In the genomic region with DNA sequence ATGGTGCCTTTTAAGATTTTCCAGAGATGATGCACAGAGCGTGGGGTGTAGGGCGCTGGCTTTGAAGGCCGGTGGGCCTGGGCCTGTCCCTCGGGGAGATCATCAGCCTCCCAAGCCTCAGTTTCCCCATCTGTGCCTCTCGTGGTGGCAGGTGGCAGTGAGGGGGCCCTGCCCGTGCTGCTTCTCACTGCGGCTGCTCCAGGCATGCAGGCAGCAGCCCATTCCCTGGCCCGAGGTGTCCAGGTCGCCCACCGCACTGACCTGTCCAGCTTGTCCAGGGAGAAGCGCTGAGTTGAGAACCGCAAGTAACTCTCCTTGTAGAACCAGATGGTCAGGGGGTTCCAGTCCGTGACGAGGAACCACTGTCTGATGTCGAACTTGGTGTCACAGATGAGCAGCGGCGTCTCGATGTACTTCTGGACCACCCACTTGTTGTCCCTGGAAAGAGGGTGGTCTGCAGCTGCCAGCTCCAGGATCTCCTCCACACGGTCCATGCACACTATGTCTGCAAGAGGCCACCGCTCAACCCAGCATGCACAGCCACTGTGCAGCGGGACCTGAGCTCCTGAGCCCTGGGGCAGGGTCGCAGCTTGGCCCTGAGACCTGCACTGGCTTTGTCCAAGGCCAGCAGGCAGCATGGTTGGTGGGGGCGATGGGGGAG, we compare ENCODE assay signal across 2 cellular contexts.
TF ChIP-seq lines count a peak whose summit lies in the region.

No MANE protein-coding gene starts in this region.

TF ChIP-seq in SK-N-SH, 30 proteins besides CTCF, POLR2A, EP300 and RAD21:
- TF ChIP-seq USF2 (IDR thresholded peaks at IDR 0.05; ENCODE audit: borderline replicate concordance, low read depth, low read length): no peak
- no peak for TF ChIP-seq EZH2phosphoT487 (IDR thresholded peaks at IDR 0.05; ENCODE audit: borderline replicate concordance, low read depth)
- TF ChIP-seq TCF12 (IDR thresholded peaks at IDR 0.05): no peak
- TF ChIP-seq, protein P1, sequence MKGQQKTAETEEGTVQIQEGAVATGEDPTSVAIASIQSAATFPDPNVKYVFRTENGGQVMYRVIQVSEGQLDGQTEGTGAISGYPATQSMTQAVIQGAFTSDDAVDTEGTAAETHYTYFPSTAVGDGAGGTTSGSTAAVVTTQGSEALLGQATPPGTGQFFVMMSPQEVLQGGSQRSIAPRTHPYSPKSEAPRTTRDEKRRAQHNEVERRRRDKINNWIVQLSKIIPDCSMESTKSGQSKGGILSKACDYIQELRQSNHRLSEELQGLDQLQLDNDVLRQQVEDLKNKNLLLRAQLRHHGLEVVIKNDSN (IDR thresholded peaks at IDR 0.05; ENCODE audit: borderline replicate concordance, low read depth): no peak
- TF ChIP-seq GATA2 (CRISPR knock-in tag; IDR thresholded peaks at IDR 0.05): no peak
- no peak for TF ChIP-seq NRF1 (IDR thresholded peaks at IDR 0.05; ENCODE audit: low read depth, low read length)
- no peak for TF ChIP-seq FOXJ3 (CRISPR knock-in tag; IDR thresholded peaks at IDR 0.05)
- no peak for TF ChIP-seq ELF1 (IDR thresholded peaks at IDR 0.05)
- TF ChIP-seq RFX5 (IDR thresholded peaks at IDR 0.05; ENCODE audit: low read length): no peak
- TF ChIP-seq MEF2A (IDR thresholded peaks at IDR 0.05; ENCODE audit: borderline replicate concordance, low read depth): no peak
- no peak for TF ChIP-seq MXI1 (IDR thresholded peaks at IDR 0.05; ENCODE audit: low read depth, low read length)
- no peak for TF ChIP-seq TAF1 (IDR thresholded peaks at IDR 0.05; ENCODE audit: borderline replicate concordance, low read depth, low read length)
- TF ChIP-seq FOSL2 (IDR thresholded peaks at IDR 0.05; ENCODE audit: borderline replicate concordance, low read depth): no peak
- TF ChIP-seq SMC3 (IDR thresholded peaks at IDR 0.05; ENCODE audit: low read depth, low read length): no peak
- TF ChIP-seq PBX3 (IDR thresholded peaks at IDR 0.05): no peak
- no peak for TF ChIP-seq SIN3A (IDR thresholded peaks at IDR 0.05; ENCODE audit: borderline replicate concordance, low read depth, low read length)
- TF ChIP-seq TEAD4 (IDR thresholded peaks at IDR 0.05; ENCODE audit: borderline replicate concordance, insufficient read depth): no peak
- TF ChIP-seq RXRA (IDR thresholded peaks at IDR 0.05; ENCODE audit: borderline replicate concordance, low read depth): no peak
- no peak for TF ChIP-seq JUND (IDR thresholded peaks at IDR 0.05)
- TF ChIP-seq IRF3 (IDR thresholded peaks at IDR 0.05; ENCODE audit: low read depth, low read length): no peak

TF ChIP-seq in SK-N-SH treated with all-trans-retinoic acid at 6 μM for 48 hours, 23 proteins besides CTCF, POLR2A, EP300 and RAD21 (continued from another document):
- TF ChIP-seq CREB5 (CRISPR knock-in tag; IDR thresholded peaks at IDR 0.05; ENCODE audit: low read depth): no peak
- TF ChIP-seq BACH2 (CRISPR knock-in tag; IDR thresholded peaks at IDR 0.05; ENCODE audit: borderline replicate concordance): no peak
- TF ChIP-seq RARB (CRISPR knock-in tag; IDR thresholded peaks at IDR 0.05): no peak
- TF ChIP-seq TOX (CRISPR knock-in tag; IDR thresholded peaks at IDR 0.05; ENCODE audit: borderline replicate concordance): no peak
- TF ChIP-seq TSHZ2 (CRISPR knock-in tag; IDR thresholded peaks at IDR 0.05): no peak
- TF ChIP-seq ZNF70 (CRISPR knock-in tag; IDR thresholded peaks at IDR 0.05): no peak
- no peak for TF ChIP-seq ZFP30 (CRISPR knock-in tag; IDR thresholded peaks at IDR 0.05)
